In the genomic region with DNA sequence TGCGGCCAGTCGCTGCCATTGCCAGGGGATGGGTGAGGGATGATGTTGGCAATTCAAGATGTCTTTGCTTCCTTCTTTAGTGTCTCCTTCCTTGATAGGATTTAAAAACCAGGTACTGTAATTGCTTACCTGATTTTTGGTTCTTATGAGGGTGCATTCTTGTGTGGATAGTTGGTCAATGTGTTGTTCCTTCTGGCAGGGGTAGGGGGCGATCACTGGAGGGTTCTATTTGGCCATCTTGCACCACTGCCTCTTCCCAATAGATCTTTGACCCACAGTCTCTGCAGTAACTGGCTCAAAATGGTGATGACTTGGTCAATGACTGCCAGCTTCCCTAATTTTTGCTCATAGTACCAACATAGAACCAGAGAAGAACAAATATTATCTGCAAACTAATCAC, we compare ENCODE assay signal across 15 cellular contexts.
DNase-seq lines count a peak whose midpoint lies in the region; ATAC-seq and TF ChIP-seq lines count a peak whose summit lies in the region.
"Had no signal": no experiment of that assay in that cellular context is flagged by ENCODE, and none has a peak within 500 bp of the region (broad histone marks: within the 10 kb centered on the region; RNA-seq: fewer than 3 reads in every experiment).

No MANE protein-coding gene starts in this region.

- H3K27ac Mint-ChIP-seq in mesothelial cell of epicardium = no peak overlapping the region
- H3K27ac Mint-ChIP-seq: B cell; CD8-positive, alpha-beta T cell had no signal

- DNase-seq in WERI-Rb-1 (no peak), epithelial cell of proximal tubule (ENCODE audit: low read depth) (no peak), mesothelial cell of epicardium (ENCODE audit: low spot score in 2 of 2, unreplicated experiment in 2 of 2) (no peak), COLO668 (lab: John Stamatoyannopoulos, UW; ENCODE audit: unreplicated experiment) (no peak)
- no peak for DNase-seq in activated CD8-positive, alpha-beta memory T cell treated with anti-CD3 and anti-CD28 coated beads, Interleukin-2, amount 50 U/mL, for 4 hours
- DNase-seq: C1 segment of cervical spinal cord; Caco-2; CD8-positive, alpha-beta T cell; DND-41; GDM1; H7 had no signal

- TF ChIP-seq CTCF in GM12872 (IDR thresholded peaks at IDR 0.05; ENCODE audit: insufficient read depth, low read depth, low read length) (0 out of 3 replicates have a peak, but pooled peaks have one; percentile 21), WERI-Rb-1 (IDR thresholded peaks at IDR 0.05; ENCODE audit: low read depth, low read length) (peak; percentile 17; the same call in 1 of the 2 replicates), epithelial cell of proximal tubule (conservative IDR thresholded peaks at IDR 0.05; ENCODE audit: low read depth, low read length) (peak; percentile 19), mesothelial cell of epicardium (IDR thresholded peaks at IDR 0.05; ENCODE audit: unreplicated experiment) (no peak)

- H3K36me3 Mint-ChIP-seq in mesothelial cell of epicardium = peaks cover 3% of the 10 kb centered on the region
- H3K36me3 Mint-ChIP-seq: CD8-positive, alpha-beta T cell had no signal

- H3K4me3 Mint-ChIP-seq in mesothelial cell of epicardium = no peak overlapping the region
- H3K4me3 Mint-ChIP-seq: B cell; CD8-positive, alpha-beta T cell had no signal

- no peaks in the 10 kb centered on the region for H3K27me3 ChIP-seq in WERI-Rb-1 (ENCODE audit: insufficient read depth, low read depth, severe bottlenecking)

- no peak overlapping the region for H3K4me3 ChIP-seq in WERI-Rb-1 (ENCODE audit: low read depth, low read length)
- H3K4me3 ChIP-seq in epithelial cell of proximal tubule (ENCODE audit: low read depth, low read length) = no peak overlapping the region

- no peaks in the 10 kb centered on the region for H3K36me3 ChIP-seq in WERI-Rb-1

- peaks cover 5% of the 10 kb centered on the region for H3K9me3 ChIP-seq in WERI-Rb-1 (ENCODE audit: severe bottlenecking)
- H3K9me3 ChIP-seq: Caco-2 had no signal

- peaks cover 20% of the 10 kb centered on the region for H3K9me3 Mint-ChIP-seq in mesothelial cell of epicardium

- H3K27ac ChIP-seq in WERI-Rb-1 = no peak overlapping the region
- H3K27ac ChIP-seq: HL-60 had no signal

- peaks cover 7% of the 10 kb centered on the region for H3K4me1 Mint-ChIP-seq in mesothelial cell of epicardium
- H3K4me1 Mint-ChIP-seq: B cell had no signal

- no peak for ATAC-seq in GM21381 (IDR thresholded peaks at IDR 0.05; ENCODE audit: unreplicated experiment)
- ATAC-seq: CD8-positive, alpha-beta T cell had no signal

- H3K27me3 Mint-ChIP-seq in mesothelial cell of epicardium (ENCODE audit: low read depth) = no peaks in the 10 kb centered on the region
- H3K27me3 Mint-ChIP-seq: B cell had no signal
